In genomic region chr20:23295934-23296333, GRCh38 we compare ENCODE assay signal across 1 cellular context.
TF ChIP-seq lines count a peak whose summit lies in the region.

No MANE protein-coding gene starts in this region.

TF ChIP-seq in H1, 55 proteins besides CTCF, POLR2A, EP300 and RAD21 (continued from another document):
- TF ChIP-seq CHD7 (IDR thresholded peaks at IDR 0.05; ENCODE audit: insufficient replicate concordance, low read length), result no peak
- TF ChIP-seq JUND (IDR thresholded peaks at IDR 0.05; ENCODE audit: low read length), result no peak
- TF ChIP-seq BRCA1 (IDR thresholded peaks at IDR 0.05; ENCODE audit: low read depth, low read length), result no peak
- TF ChIP-seq ZNF274 (IDR thresholded peaks at IDR 0.05; ENCODE audit: borderline replicate concordance, extremely low read depth, low read length), result no peak
